In the genomic region with DNA sequence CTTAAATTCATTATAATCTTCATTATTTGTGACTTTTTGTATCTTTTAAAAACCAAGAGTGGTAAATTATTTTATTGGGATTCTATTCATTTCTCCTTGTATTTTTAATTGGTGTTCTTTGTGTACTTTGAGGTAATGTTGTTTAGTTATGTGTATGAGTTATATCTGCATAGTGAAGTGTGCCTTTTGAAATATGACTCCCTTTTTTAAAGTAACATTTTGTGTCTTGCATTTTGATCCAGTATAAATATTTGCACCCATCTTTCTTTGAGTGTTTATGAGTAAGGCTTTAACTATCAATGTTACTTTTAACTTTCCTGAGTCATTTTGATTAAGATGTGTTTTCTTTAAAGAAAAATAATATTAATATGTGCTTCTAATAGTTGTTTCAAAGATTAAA, we compare ENCODE assay signal across 26 cellular contexts.
"Had no signal": no experiment of that assay in that cellular context is flagged by ENCODE, and none has a peak within 500 bp of the region (broad histone marks: within the 10 kb centered on the region; RNA-seq: fewer than 3 reads in every experiment).

No MANE protein-coding gene starts in this region.

- H3K9me3 ChIP-seq: ovary, psoas muscle, right lobe of liver, sigmoid colon, suprapubic skin, testis, tibial nerve, upper lobe of left lung, vagina had no signal

- FAIRE-seq: urothelium cell line had no signal

- H3K27me3 ChIP-seq: neural progenitor cell, ovary, right lobe of liver, sigmoid colon, suprapubic skin, testis, tibial nerve, upper lobe of left lung, vagina had no signal

- H3K27ac ChIP-seq: neural progenitor cell, ovary, psoas muscle, right lobe of liver, sigmoid colon, suprapubic skin, testis, tibial nerve, upper lobe of left lung, vagina had no signal

- ATAC-seq: naive thymus-derived CD4-positive, alpha-beta T cell; natural killer cell; psoas muscle; right cardiac atrium; right lobe of liver; stimulated activated effector memory CD8-positive, alpha-beta T cell treated with anti-CD3 and anti-CD28 coated beads, Interleukin-12 subunit alpha, Interleukin-12 subunit beta, amount 100 ng/mL, for 72 hours; stimulated activated naive B cell treated with anti-CD40 and anti-IgM and Interleukin-4, amounts not matched to agents 10 μg/mL and 1 μg/mL and 100 μg/mL, for 72 hours; stimulated activated naive CD8-positive, alpha-beta T cell treated with anti-CD3 and anti-CD28 coated beads, Interleukin-15, amount 100 ng/mL, for 72 hours; stimulated activated naive CD8-positive, alpha-beta T cell treated with anti-CD3 and anti-CD28 coated beads, Interleukin-15, Interleukin-2, amounts not matched to agents 100 U/mL and 50 U/mL, for 24 hours had no signal

- H3K4me2 ChIP-seq: neural progenitor cell had no signal

- H2AFZ ChIP-seq: neural progenitor cell had no signal

- H3K9ac ChIP-seq: neural progenitor cell had no signal

- DNase-seq: naive thymus-derived CD4-positive, alpha-beta T cell; natural killer cell; occipital lobe; ovary; psoas muscle; right cardiac atrium; right lobe of liver; sigmoid colon; small intestine; stimulated activated CD4-positive, alpha-beta T cell treated with anti-CD3 and anti-CD28 coated beads, Interleukin-15, amount 100 ng/mL, for 24 hours; stimulated activated CD4-positive, alpha-beta T cell treated with anti-CD3 and anti-CD28 coated beads, Interleukin-2, amount 100 ng/mL, for 24 hours; stimulated activated CD4-positive, alpha-beta T cell treated with anti-CD3 and anti-CD28 coated beads, Interleukin-2, amount 100 ng/mL, for 48 hours; stimulated activated CD4-positive, alpha-beta T cell treated with anti-CD3 and anti-CD28 coated beads, Interleukin-4, amount 100 ng/mL, for 24 hours; stimulated activated naive B cell treated with anti-CD40 and anti-IgM and Interleukin-4, amounts not matched to agents 10 μg/mL and 1 μg/mL and 100 μg/mL, for 72 hours; stimulated activated naive CD8-positive, alpha-beta T cell treated with anti-CD3 and anti-CD28 coated beads, Interleukin-15, amount 100 ng/mL, for 72 hours; stimulated activated naive CD8-positive, alpha-beta T cell treated with anti-CD3 and anti-CD28 coated beads, Interleukin-15, Interleukin-2, amounts not matched to agents 100 U/mL and 50 U/mL, for 24 hours; substantia nigra; testis; trophoblast cell; upper lobe of left lung had no signal

- H3K4me1 ChIP-seq: neural progenitor cell, psoas muscle, right lobe of liver, suprapubic skin, tibial nerve, upper lobe of left lung, vagina had no signal

- H3K4me3 ChIP-seq: neural progenitor cell, ovary, psoas muscle, right lobe of liver, sigmoid colon, suprapubic skin, testis, tibial nerve, upper lobe of left lung, vagina had no signal

- H3K36me3 ChIP-seq: neural progenitor cell, ovary, right lobe of liver, sigmoid colon, suprapubic skin, tibial nerve, upper lobe of left lung, vagina had no signal
